1 cellular context compared by ENCODE assay signal in the genomic region with DNA sequence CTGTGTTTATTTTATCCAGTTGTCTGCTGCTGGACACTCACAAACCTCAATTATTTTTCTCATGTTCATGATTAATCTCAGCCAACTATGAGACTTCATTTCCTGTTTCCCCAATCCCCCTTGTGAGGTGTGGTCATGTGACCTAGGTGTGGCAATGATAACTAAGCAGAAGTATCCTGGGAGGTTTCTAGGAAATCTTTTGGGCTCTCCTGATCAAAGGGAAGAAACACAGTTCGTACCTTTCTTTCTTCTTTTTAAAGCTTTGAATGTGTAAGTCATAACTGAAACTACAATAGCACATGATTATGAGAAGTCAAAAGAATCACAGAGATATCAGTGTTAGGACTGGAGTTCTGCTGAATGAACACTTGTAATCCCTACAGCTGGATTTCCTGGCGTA.
TF ChIP-seq lines count a peak whose summit lies in the region.

No MANE protein-coding gene starts in this region.

TF ChIP-seq in Ishikawa, 13 proteins besides CTCF, POLR2A, EP300 and RAD21 (continued from another document):
- TF ChIP-seq, protein P1, sequence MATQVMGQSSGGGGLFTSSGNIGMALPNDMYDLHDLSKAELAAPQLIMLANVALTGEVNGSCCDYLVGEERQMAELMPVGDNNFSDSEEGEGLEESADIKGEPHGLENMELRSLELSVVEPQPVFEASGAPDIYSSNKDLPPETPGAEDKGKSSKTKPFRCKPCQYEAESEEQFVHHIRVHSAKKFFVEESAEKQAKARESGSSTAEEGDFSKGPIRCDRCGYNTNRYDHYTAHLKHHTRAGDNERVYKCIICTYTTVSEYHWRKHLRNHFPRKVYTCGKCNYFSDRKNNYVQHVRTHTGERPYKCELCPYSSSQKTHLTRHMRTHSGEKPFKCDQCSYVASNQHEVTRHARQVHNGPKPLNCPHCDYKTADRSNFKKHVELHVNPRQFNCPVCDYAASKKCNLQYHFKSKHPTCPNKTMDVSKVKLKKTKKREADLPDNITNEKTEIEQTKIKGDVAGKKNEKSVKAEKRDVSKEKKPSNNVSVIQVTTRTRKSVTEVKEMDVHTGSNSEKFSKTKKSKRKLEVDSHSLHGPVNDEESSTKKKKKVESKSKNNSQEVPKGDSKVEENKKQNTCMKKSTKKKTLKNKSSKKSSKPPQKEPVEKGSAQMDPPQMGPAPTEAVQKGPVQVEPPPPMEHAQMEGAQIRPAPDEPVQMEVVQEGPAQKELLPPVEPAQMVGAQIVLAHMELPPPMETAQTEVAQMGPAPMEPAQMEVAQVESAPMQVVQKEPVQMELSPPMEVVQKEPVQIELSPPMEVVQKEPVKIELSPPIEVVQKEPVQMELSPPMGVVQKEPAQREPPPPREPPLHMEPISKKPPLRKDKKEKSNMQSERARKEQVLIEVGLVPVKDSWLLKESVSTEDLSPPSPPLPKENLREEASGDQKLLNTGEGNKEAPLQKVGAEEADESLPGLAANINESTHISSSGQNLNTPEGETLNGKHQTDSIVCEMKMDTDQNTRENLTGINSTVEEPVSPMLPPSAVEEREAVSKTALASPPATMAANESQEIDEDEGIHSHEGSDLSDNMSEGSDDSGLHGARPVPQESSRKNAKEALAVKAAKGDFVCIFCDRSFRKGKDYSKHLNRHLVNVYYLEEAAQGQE (IDR thresholded peaks at IDR 0.05; ENCODE audit: low read depth): no peak
- TF ChIP-seq TAF1 (IDR thresholded peaks at IDR 0.05; ENCODE audit: low read depth) (no peak), ZBTB7A (IDR thresholded peaks at IDR 0.05; ENCODE audit: low read depth) (no peak)
- TF ChIP-seq, protein P2, sequence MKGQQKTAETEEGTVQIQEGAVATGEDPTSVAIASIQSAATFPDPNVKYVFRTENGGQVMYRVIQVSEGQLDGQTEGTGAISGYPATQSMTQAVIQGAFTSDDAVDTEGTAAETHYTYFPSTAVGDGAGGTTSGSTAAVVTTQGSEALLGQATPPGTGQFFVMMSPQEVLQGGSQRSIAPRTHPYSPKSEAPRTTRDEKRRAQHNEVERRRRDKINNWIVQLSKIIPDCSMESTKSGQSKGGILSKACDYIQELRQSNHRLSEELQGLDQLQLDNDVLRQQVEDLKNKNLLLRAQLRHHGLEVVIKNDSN (IDR thresholded peaks at IDR 0.05): peak; percentile 54; the same call in 1 of the 2 replicates
